ENCODE assay signal across 10 cellular contexts in genomic region chr7:37211097-37211496, GRCh38.
DNase-seq lines count a peak whose midpoint lies in the region; ATAC-seq and TF ChIP-seq lines count a peak whose summit lies in the region.
"Had no signal": no experiment of that assay in that cellular context is flagged by ENCODE, and none has a peak within 500 bp of the region (broad histone marks: within the 10 kb centered on the region; RNA-seq: fewer than 3 reads in every experiment).

No MANE protein-coding gene starts in this region.

- no peak overlapping the region for H3K27ac Mint-ChIP-seq in activated T-helper 1 cell treated with anti-CD3 and anti-CD28 coated beads, Interleukin-12 subunit alpha, Interleukin-12 subunit beta, Interleukin-2, Interleukin-4 antibody, amounts not matched to agents 30 ng/mL and 10 ng/mL and 1 ng/mL, durations not matched to agents 14 hours and 24 hours and 36 hours

- H3K27ac ChIP-seq in brain microvascular endothelial cell (no peak overlapping the region), left ventricle myocardium inferior (replicated peaks) (peak overlapping the region; percentile 73), sigmoid colon (peak overlapping the region; percentile 18 to 60 (median 42))

- TF ChIP-seq EP300 in sigmoid colon (IDR thresholded peaks at IDR 0.05) = no peak

- no peaks in the 10 kb centered on the region for H3K27me3 Mint-ChIP-seq in activated T-helper 1 cell treated with anti-CD3 and anti-CD28 coated beads, Interleukin-12 subunit alpha, Interleukin-12 subunit beta, Interleukin-2, Interleukin-4 antibody, amounts not matched to agents 30 ng/mL and 10 ng/mL and 1 ng/mL, durations not matched to agents 14 hours and 24 hours and 36 hours (ENCODE audit: insufficient read depth)

- POLR2A ChIA-PET in BJ (lab: Charles Lee) = no interaction called here

- H3K9me3 ChIP-seq in left ventricle myocardium inferior (replicated peaks) (no peaks in the 10 kb centered on the region), sigmoid colon (no peaks in the 10 kb centered on the region)

- H3K4me1 ChIP-seq in left ventricle myocardium inferior = peaks cover 48% of the 10 kb centered on the region
- H3K4me1 ChIP-seq in sigmoid colon = peaks cover 0 to 32% (median 19%) of the 10 kb centered on the region in 4 donors

- peaks cover 26% of the 10 kb centered on the region for H3K36me3 Mint-ChIP-seq in activated T-helper 1 cell treated with anti-CD3 and anti-CD28 coated beads, Interleukin-12 subunit alpha, Interleukin-12 subunit beta, Interleukin-2, Interleukin-4 antibody, amounts not matched to agents 30 ng/mL and 10 ng/mL and 1 ng/mL, durations not matched to agents 14 hours and 24 hours and 36 hours (ENCODE audit: low read depth)

- in situ Hi-C loops in brain microvascular endothelial cell (cut with HindIII; ENCODE audit: low pct_ligation_motif_present, low sequenced_read_pairs) = no loop called here

- H3K4me3 ChIP-seq in BJ (ENCODE audit: low read depth, low read length) = no peak overlapping the region
- H3K4me3 ChIP-seq in brain microvascular endothelial cell (ENCODE audit: low read depth, low read length) = no peak overlapping the region
- H3K4me3 ChIP-seq in left ventricle myocardium inferior = no peak overlapping the region
- no peak overlapping the region for H3K4me3 ChIP-seq in sigmoid colon
- H3K4me3 ChIP-seq: GM12878 had no signal

- no peak overlapping the region for H3K4me3 Mint-ChIP-seq in activated T-helper 1 cell treated with anti-CD3 and anti-CD28 coated beads, Interleukin-12 subunit alpha, Interleukin-12 subunit beta, Interleukin-2, Interleukin-4 antibody, amounts not matched to agents 30 ng/mL and 10 ng/mL and 1 ng/mL, durations not matched to agents 14 hours and 24 hours and 36 hours
- H3K4me3 Mint-ChIP-seq: CD14-positive monocyte had no signal

- no peaks in the 10 kb centered on the region for H3K9me3 Mint-ChIP-seq in activated T-helper 1 cell treated with anti-CD3 and anti-CD28 coated beads, Interleukin-12 subunit alpha, Interleukin-12 subunit beta, Interleukin-2, Interleukin-4 antibody, amounts not matched to agents 30 ng/mL and 10 ng/mL and 1 ng/mL, durations not matched to agents 14 hours and 24 hours and 36 hours
- H3K9me3 Mint-ChIP-seq: CD14-positive monocyte had no signal

- CTCF ChIA-PET in BJ (lab: Yijun Ruan, JAX) = interaction anchor here (0.7 to 1.5 kb wide), 4 partner anchors 10 to 623 kb away, joined by 3 to 5 read pairs (median 3); no protein-coding TSS in a partner anchor

- H3K27me3 ChIP-seq in BJ (ENCODE audit: control insufficient read depth, insufficient read depth, low read length) (no peaks in the 10 kb centered on the region), brain microvascular endothelial cell (replicated peaks) (no peaks in the 10 kb centered on the region), left ventricle myocardium inferior (ENCODE audit: low read depth) (no peaks in the 10 kb centered on the region), sigmoid colon (no peaks in the 10 kb centered on the region)

- peaks cover 12% of the 10 kb centered on the region for H3K4me1 Mint-ChIP-seq in activated T-helper 1 cell treated with anti-CD3 and anti-CD28 coated beads, Interleukin-12 subunit alpha, Interleukin-12 subunit beta, Interleukin-2, Interleukin-4 antibody, amounts not matched to agents 30 ng/mL and 10 ng/mL and 1 ng/mL, durations not matched to agents 14 hours and 24 hours and 36 hours (ENCODE audit: low read depth)

- ATAC-seq in GM18498 (IDR thresholded peaks at IDR 0.05; ENCODE audit: unreplicated experiment) (no peak), GM21723 (IDR thresholded peaks at IDR 0.05; ENCODE audit: unreplicated experiment) (no peak)
- ATAC-seq: GM12878 had no signal

- DNase-seq in BJ (ENCODE audit: low read depth) = peak; percentile 35
- peak; percentile 6 for DNase-seq in brain microvascular endothelial cell
- DNase-seq in left ventricle myocardium inferior = peak; percentile 46
- peak; percentile 84 for DNase-seq in sigmoid colon
- DNase-seq in activated T-cell treated with anti-CD3 and anti-CD28 coated beads for 4 hours = no peak
- no peak for DNase-seq in activated T-helper 1 cell treated with anti-CD3 and anti-CD28 coated beads, Interleukin-12 subunit alpha, Interleukin-12 subunit beta, Interleukin-2, Interleukin-4 antibody, amounts not matched to agents 30 ng/mL and 10 ng/mL and 1 ng/mL, durations not matched to agents 14 hours and 24 hours and 36 hours (ENCODE audit: low spot score)

- H3K36me3 ChIP-seq in BJ (ENCODE audit: control insufficient read depth, insufficient read depth, low read length) (no peaks in the 10 kb centered on the region), brain microvascular endothelial cell (replicated peaks) (no peaks in the 10 kb centered on the region), left ventricle myocardium inferior (no peaks in the 10 kb centered on the region), sigmoid colon (no peaks in the 10 kb centered on the region)

- TF ChIP-seq CTCF in BJ (IDR thresholded peaks at IDR 0.05; ENCODE audit: insufficient read depth, low read depth, low read length) (no peak), brain microvascular endothelial cell (IDR thresholded peaks at IDR 0.05; ENCODE audit: low read depth, low read length, missing control alignments) (no peak), left ventricle myocardium inferior (IDR thresholded peaks at IDR 0.05; ENCODE audit: borderline replicate concordance) (no peak), sigmoid colon (IDR thresholded peaks at IDR 0.05) (no peak)

- intact Hi-C loops in left ventricle myocardium inferior (cut with micrococcal nuclease) (no loop called here), sigmoid colon (cut with DNase I) (loop anchor here (10.0 kb wide), 1 partner anchor 74 kb away; no protein-coding TSS in a partner anchor)
- intact Hi-C loops in activated T-helper 1 cell treated with anti-CD3 and anti-CD28 coated beads, Interleukin-12 subunit alpha, Interleukin-12 subunit beta, Interleukin-2, Interleukin-4 antibody, amounts not matched to agents 30 ng/mL and 10 ng/mL and 1 ng/mL, durations not matched to agents 14 hours and 24 hours and 36 hours (cut with micrococcal nuclease) = no loop called here

- WGBS in sigmoid colon, 2 donors = 81 to 86% methylated on average over 13 of the region's 13 CpGs

- TF ChIP-seq POLR2A in sigmoid colon (IDR thresholded peaks at IDR 0.05) = no peak

Comparison
In these comparisons a context has a peak if more than half of its experiments do, and no peak if none do; other contexts are left out.
1. DNase-seq: peak in BJ (single experiment), brain microvascular endothelial cell (single experiment), left ventricle myocardium inferior (single experiment) and sigmoid colon (single experiment); none in activated T-cell treated with anti-CD3 and anti-CD28 coated beads for 4 hours (single experiment) and activated T-helper 1 cell treated with anti-CD3 and anti-CD28 coated beads, Interleukin-12 subunit alpha, Interleukin-12 subunit beta, Interleukin-2, Interleukin-4 antibody, amounts not matched to agents 30 ng/mL and 10 ng/mL and 1 ng/mL, durations not matched to agents 14 hours and 24 hours and 36 hours (single experiment).